ENCODE assay signal across 1 cellular context in genomic region chr2:11422901-11423435, GRCh38.
A peak's percentile ranks its signal among the peaks of the same experiment; 100 is the strongest.
TF ChIP-seq lines count a peak whose summit lies in the region.

No MANE protein-coding gene starts in this region.

TF ChIP-seq in HepG2, 621 proteins besides CTCF, POLR2A, EP300 and RAD21 (continued from another document and continues in another):
- TF ChIP-seq, protein P1, sequence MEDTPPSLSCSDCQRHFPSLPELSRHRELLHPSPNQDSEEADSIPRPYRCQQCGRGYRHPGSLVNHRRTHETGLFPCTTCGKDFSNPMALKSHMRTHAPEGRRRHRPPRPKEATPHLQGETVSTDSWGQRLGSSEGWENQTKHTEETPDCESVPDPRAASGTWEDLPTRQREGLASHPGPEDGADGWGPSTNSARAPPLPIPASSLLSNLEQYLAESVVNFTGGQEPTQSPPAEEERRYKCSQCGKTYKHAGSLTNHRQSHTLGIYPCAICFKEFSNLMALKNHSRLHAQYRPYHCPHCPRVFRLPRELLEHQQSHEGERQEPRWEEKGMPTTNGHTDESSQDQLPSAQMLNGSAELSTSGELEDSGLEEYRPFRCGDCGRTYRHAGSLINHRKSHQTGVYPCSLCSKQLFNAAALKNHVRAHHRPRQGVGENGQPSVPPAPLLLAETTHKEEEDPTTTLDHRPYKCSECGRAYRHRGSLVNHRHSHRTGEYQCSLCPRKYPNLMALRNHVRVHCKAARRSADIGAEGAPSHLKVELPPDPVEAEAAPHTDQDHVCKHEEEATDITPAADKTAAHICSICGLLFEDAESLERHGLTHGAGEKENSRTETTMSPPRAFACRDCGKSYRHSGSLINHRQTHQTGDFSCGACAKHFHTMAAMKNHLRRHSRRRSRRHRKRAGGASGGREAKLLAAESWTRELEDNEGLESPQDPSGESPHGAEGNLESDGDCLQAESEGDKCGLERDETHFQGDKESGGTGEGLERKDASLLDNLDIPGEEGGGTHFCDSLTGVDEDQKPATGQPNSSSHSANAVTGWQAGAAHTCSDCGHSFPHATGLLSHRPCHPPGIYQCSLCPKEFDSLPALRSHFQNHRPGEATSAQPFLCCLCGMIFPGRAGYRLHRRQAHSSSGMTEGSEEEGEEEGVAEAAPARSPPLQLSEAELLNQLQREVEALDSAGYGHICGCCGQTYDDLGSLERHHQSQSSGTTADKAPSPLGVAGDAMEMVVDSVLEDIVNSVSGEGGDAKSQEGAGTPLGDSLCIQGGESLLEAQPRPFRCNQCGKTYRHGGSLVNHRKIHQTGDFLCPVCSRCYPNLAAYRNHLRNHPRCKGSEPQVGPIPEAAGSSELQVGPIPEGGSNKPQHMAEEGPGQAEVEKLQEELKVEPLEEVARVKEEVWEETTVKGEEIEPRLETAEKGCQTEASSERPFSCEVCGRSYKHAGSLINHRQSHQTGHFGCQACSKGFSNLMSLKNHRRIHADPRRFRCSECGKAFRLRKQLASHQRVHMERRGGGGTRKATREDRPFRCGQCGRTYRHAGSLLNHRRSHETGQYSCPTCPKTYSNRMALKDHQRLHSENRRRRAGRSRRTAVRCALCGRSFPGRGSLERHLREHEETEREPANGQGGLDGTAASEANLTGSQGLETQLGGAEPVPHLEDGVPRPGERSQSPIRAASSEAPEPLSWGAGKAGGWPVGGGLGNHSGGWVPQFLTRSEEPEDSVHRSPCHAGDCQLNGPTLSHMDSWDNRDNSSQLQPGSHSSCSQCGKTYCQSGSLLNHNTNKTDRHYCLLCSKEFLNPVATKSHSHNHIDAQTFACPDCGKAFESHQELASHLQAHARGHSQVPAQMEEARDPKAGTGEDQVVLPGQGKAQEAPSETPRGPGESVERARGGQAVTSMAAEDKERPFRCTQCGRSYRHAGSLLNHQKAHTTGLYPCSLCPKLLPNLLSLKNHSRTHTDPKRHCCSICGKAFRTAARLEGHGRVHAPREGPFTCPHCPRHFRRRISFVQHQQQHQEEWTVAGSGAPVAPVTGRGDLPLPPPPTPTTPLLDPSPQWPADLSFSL (CRISPR knock-in tag; IDR thresholded peaks at IDR 0.05), result peak; percentile 73; the same call in 1 of the 2 replicates
- TF ChIP-seq ZNF574 (CRISPR knock-in tag; IDR thresholded peaks at IDR 0.05), result peak; percentile 67
- TF ChIP-seq SP5 (CRISPR knock-in tag; IDR thresholded peaks at IDR 0.05; ENCODE audit: borderline replicate concordance, low read depth), result 0 out of 2 replicates have a peak, but pooled peaks have one; percentile 28
- no peak for TF ChIP-seq PATZ1 (CRISPR knock-in tag; IDR thresholded peaks at IDR 0.05)
- TF ChIP-seq FOXO1 (CRISPR knock-in tag; IDR thresholded peaks at IDR 0.05), result peak; percentile 91
- peak; percentile 55; the same call in 1 of the 2 replicates for TF ChIP-seq RORA (CRISPR knock-in tag; IDR thresholded peaks at IDR 0.05)
- no peak for TF ChIP-seq ZNF598 (CRISPR knock-in tag; IDR thresholded peaks at IDR 0.05; ENCODE audit: borderline replicate concordance)
- TF ChIP-seq ZNF329 (CRISPR knock-in tag; IDR thresholded peaks at IDR 0.05; ENCODE audit: low read depth), result no peak
- TF ChIP-seq GRHL1 (CRISPR knock-in tag; conservative IDR thresholded peaks at IDR 0.05), result no peak
- TF ChIP-seq HNRNPL (IDR thresholded peaks at IDR 0.05; ENCODE audit: low read depth, low read length), result no peak
- TF ChIP-seq, protein P2, sequence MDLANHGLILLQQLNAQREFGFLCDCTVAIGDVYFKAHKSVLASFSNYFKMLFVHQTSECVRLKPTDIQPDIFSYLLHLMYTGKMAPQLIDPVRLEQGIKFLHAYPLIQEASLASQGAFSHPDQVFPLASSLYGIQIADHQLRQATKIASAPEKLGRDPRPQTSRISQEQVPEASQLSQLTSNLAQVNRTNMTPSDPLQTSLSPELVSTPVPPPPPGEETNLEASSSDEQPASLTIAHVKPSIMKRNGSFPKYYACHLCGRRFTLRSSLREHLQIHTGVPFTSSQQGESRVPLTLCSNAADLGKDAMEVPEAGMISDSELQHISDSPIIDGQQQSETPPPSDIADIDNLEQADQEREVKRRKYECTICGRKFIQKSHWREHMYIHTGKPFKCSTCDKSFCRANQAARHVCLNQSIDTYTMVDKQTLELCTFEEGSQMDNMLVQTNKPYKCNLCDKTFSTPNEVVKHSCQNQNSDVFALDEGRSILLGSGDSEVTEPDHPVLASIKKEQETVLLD (CRISPR knock-in tag; IDR thresholded peaks at IDR 0.05; ENCODE audit: low read depth), result no peak
- TF ChIP-seq NFKB2 (CRISPR knock-in tag; IDR thresholded peaks at IDR 0.05; ENCODE audit: borderline replicate concordance), result no peak
- peak; percentile 33; the same call in 1 of the 2 replicates for TF ChIP-seq MIXL1 (CRISPR knock-in tag; IDR thresholded peaks at IDR 0.05)
- TF ChIP-seq SIN3A (IDR thresholded peaks at IDR 0.05; ENCODE audit: borderline replicate concordance, low read depth, low read length), result no peak
- TF ChIP-seq RFXANK (CRISPR knock-in tag; IDR thresholded peaks at IDR 0.05), result no peak
- no peak for TF ChIP-seq ZIK1 (CRISPR knock-in tag; IDR thresholded peaks at IDR 0.05; ENCODE audit: borderline replicate concordance, low read depth)
- no peak for TF ChIP-seq JUNB (CRISPR knock-in tag; IDR thresholded peaks at IDR 0.05; ENCODE audit: borderline replicate concordance)
- peak; percentile 49; the same call in 1 of the 2 replicates for TF ChIP-seq TFAP4 (IDR thresholded peaks at IDR 0.05; ENCODE audit: borderline replicate concordance, low read depth)
- TF ChIP-seq KLF13 (CRISPR knock-in tag; IDR thresholded peaks at IDR 0.05), result no peak
- no peak for TF ChIP-seq IRF1 (CRISPR knock-in tag; IDR thresholded peaks at IDR 0.05; ENCODE audit: low read depth)
- TF ChIP-seq ZNF224 (CRISPR knock-in tag; IDR thresholded peaks at IDR 0.05), result no peak
- no peak for TF ChIP-seq ZNF496 (CRISPR knock-in tag; IDR thresholded peaks at IDR 0.05; ENCODE audit: insufficient replicate concordance)
- no peak for TF ChIP-seq SNAPC2 (CRISPR knock-in tag; IDR thresholded peaks at IDR 0.05)
- TF ChIP-seq ZNF7 (CRISPR knock-in tag; IDR thresholded peaks at IDR 0.05), result no peak
- no peak for TF ChIP-seq ZNF24 (IDR thresholded peaks at IDR 0.05)
- TF ChIP-seq RNF2 (conservative IDR thresholded peaks at IDR 0.05; ENCODE audit: low read depth), result no peak
- TF ChIP-seq FOXP1 (IDR thresholded peaks at IDR 0.05), result no peak
- peak; percentile 73 for TF ChIP-seq FOXP1 (CRISPR knock-in tag; IDR thresholded peaks at IDR 0.05)
- no peak for TF ChIP-seq REPIN1 (CRISPR knock-in tag; IDR thresholded peaks at IDR 0.05; ENCODE audit: borderline replicate concordance, low read depth)
- no peak for TF ChIP-seq ZMAT5 (CRISPR knock-in tag; IDR thresholded peaks at IDR 0.05; ENCODE audit: borderline replicate concordance, low read depth)
- no peak for TF ChIP-seq ZNF513 (CRISPR knock-in tag; conservative IDR thresholded peaks at IDR 0.05)
- TF ChIP-seq ZNF20 (CRISPR knock-in tag; IDR thresholded peaks at IDR 0.05), result no peak
- no peak for TF ChIP-seq NFE2 (CRISPR knock-in tag; IDR thresholded peaks at IDR 0.05)
- TF ChIP-seq, protein P3, sequence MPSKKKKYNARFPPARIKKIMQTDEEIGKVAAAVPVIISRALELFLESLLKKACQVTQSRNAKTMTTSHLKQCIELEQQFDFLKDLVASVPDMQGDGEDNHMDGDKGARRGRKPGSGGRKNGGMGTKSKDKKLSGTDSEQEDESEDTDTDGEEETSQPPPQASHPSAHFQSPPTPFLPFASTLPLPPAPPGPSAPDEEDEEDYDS (CRISPR knock-in tag; IDR thresholded peaks at IDR 0.05), result no peak
- no peak for TF ChIP-seq ZFP36L1 (CRISPR knock-in tag; IDR thresholded peaks at IDR 0.05)
- TF ChIP-seq ZNF33B (CRISPR knock-in tag; IDR thresholded peaks at IDR 0.05), result no peak
- TF ChIP-seq ZNF766 (CRISPR knock-in tag; IDR thresholded peaks at IDR 0.05; ENCODE audit: borderline replicate concordance), result no peak
- no peak for TF ChIP-seq NRL (CRISPR knock-in tag; IDR thresholded peaks at IDR 0.05; ENCODE audit: borderline replicate concordance)
- TF ChIP-seq NR1H2 (CRISPR knock-in tag; IDR thresholded peaks at IDR 0.05; ENCODE audit: borderline replicate concordance, low read depth), result no peak
- no peak for TF ChIP-seq ZNF143 (CRISPR knock-in tag; IDR thresholded peaks at IDR 0.05)
